In genomic region chr11:118174006-118174567, GRCh38 we compare ENCODE assay signal across 2 cellular contexts.
TF ChIP-seq lines count a peak whose summit lies in the region.

No MANE protein-coding gene starts in this region.

TF ChIP-seq in K562, 482 proteins besides CTCF, POLR2A, EP300 and RAD21:
- TF ChIP-seq PCBP1 (IDR thresholded peaks at IDR 0.05; ENCODE audit: low read depth, low read length, poor library complexity, severe bottlenecking) (no peak), ZNF121 (CRISPR knock-in tag; conservative IDR thresholded peaks at IDR 0.05) (peak; percentile 74)

TF ChIP-seq in neural cell, 6 proteins besides CTCF, POLR2A, EP300 and RAD21:
- TF ChIP-seq MXI1 (conservative IDR thresholded peaks at IDR 0.05; ENCODE audit: poor library complexity, severe bottlenecking) (no peak), SMC3 (conservative IDR thresholded peaks at IDR 0.05; ENCODE audit: poor library complexity) (no peak), REST (IDR thresholded peaks at IDR 0.05; ENCODE audit: borderline replicate concordance) (no peak), EZH2 (IDR thresholded peaks at IDR 0.05; ENCODE audit: borderline replicate concordance, insufficient read depth, low read length, poor library complexity, severe bottlenecking) (no peak), POLR2AphosphoS5 (IDR thresholded peaks at IDR 0.05) (no peak), TAF1 (IDR thresholded peaks at IDR 0.05; ENCODE audit: low read depth) (no peak)
